ENCODE assay signal across 8 cellular contexts in genomic region chr20:45407783-45408645, GRCh38. TPM values are rescaled to one million over a fixed set of nuclear protein-coding genes. Genes with fewer than 3 reads are reported as not detected.
DNase-seq lines count a peak whose midpoint lies in the region; ATAC-seq and TF ChIP-seq lines count a peak whose summit lies in the region.

TSS of gene DBNDD2 (plus strand) at chr20:45408289. CDS start at chr20:45408468, 179 bp downstream.

- 89% methylated on average over 21 of the region's 21 CpGs for WGBS in liver

- H3K79me2 ChIP-seq in MM.1S (ENCODE audit: low read length): no peaks in the 10 kb centered on the region

- no peaks in the 10 kb centered on the region for H3K9me3 Mint-ChIP-seq in activated CD8-positive, alpha-beta memory T cell treated with anti-CD3 and anti-CD28 coated beads, Interleukin-2, amount 10 ng/mL, durations not matched to agents 7 days and 5 days (ENCODE audit: low read depth)
- no peaks in the 10 kb centered on the region for H3K9me3 Mint-ChIP-seq in stimulated activated naive CD8-positive, alpha-beta T cell treated with anti-CD3 and anti-CD28 coated beads, Interleukin-15, amount 100 ng/mL, for 72 hours

- H3K4me1 ChIP-seq in liver (ENCODE audit: control insufficient read depth in 4 of 4, insufficient read depth in 4 of 4, low read length in 3 of 4) (peaks cover 0 to 19% (median 11%) of the 10 kb centered on the region in 4 donors), MM.1S (ENCODE audit: low read length) (no peaks in the 10 kb centered on the region)

- H2AFZ ChIP-seq in MM.1S (ENCODE audit: low read length): no peak within 1 kb of the TSS

- H3K9ac ChIP-seq in liver (ENCODE audit: low read depth in 1 of 2, low read length in 2 of 2) (no peak within 1 kb of the TSS), MM.1S (ENCODE audit: low read length) (no peak within 1 kb of the TSS)

- CTCF ChIA-PET in activated CD8-positive, alpha-beta memory T cell treated with anti-CD3 and anti-CD28 coated beads, Interleukin-2, amount 10 ng/mL, durations not matched to agents 7 days and 5 days (lab: Charles Lee): interaction anchor here (0.6 to 8.6 kb wide), 5 partner anchors 12 to 96 kb away, joined by 3 to 56 read pairs (median 3); no protein-coding TSS in a partner anchor

- no peaks in the 10 kb centered on the region for H3K9me2 ChIP-seq in MM.1S (replicated peaks; ENCODE audit: insufficient read depth, low read length)

- peaks cover 0 to 2% (median 0%) of the 10 kb centered on the region in 4 donors for H3K27me3 ChIP-seq in liver (ENCODE audit: control insufficient read depth in 4 of 4, insufficient read depth in 4 of 4, low read length in 3 of 4)
- peaks cover 9% of the 10 kb centered on the region for H3K27me3 ChIP-seq in MM.1S (replicated peaks; ENCODE audit: insufficient read depth, low read length)

- H3K27ac Mint-ChIP-seq in activated CD8-positive, alpha-beta memory T cell treated with anti-CD3 and anti-CD28 coated beads, Interleukin-2, amount 10 ng/mL, durations not matched to agents 7 days and 5 days: no peak within 1 kb of the TSS
- H3K27ac Mint-ChIP-seq in stimulated activated naive CD8-positive, alpha-beta T cell treated with anti-CD3 and anti-CD28 coated beads, Interleukin-15, amount 100 ng/mL, for 72 hours: peak within 1 kb of the TSS in 1 of 2 donors; percentile 92

- H3K9me3 ChIP-seq in liver (ENCODE audit: control insufficient read depth in 4 of 4, low read length in 3 of 4): no peaks in the 10 kb centered on the region
- H3K9me3 ChIP-seq in MM.1S (replicated peaks; ENCODE audit: insufficient read depth, low read length): no peaks in the 10 kb centered on the region

- no peaks in the 10 kb centered on the region for H3F3A ChIP-seq in MM.1S (ENCODE audit: insufficient read depth, low read length)

- peaks cover 23% of the 10 kb centered on the region for H3K27me3 Mint-ChIP-seq in activated CD8-positive, alpha-beta memory T cell treated with anti-CD3 and anti-CD28 coated beads, Interleukin-2, amount 10 ng/mL, durations not matched to agents 7 days and 5 days
- H3K27me3 Mint-ChIP-seq in stimulated activated naive CD8-positive, alpha-beta T cell treated with anti-CD3 and anti-CD28 coated beads, Interleukin-15, amount 100 ng/mL, for 72 hours: no peaks in the 10 kb centered on the region

- H4K20me1 ChIP-seq in MM.1S (ENCODE audit: insufficient read depth, low read length): no peaks in the 10 kb centered on the region

- H3K4me3 Mint-ChIP-seq in activated CD8-positive, alpha-beta memory T cell treated with anti-CD3 and anti-CD28 coated beads, Interleukin-2, amount 10 ng/mL, durations not matched to agents 7 days and 5 days: peak within 1 kb of the TSS; percentile 14
- H3K4me3 Mint-ChIP-seq in stimulated activated naive CD8-positive, alpha-beta T cell treated with anti-CD3 and anti-CD28 coated beads, Interleukin-15, amount 100 ng/mL, for 72 hours: peak within 1 kb of the TSS; percentile 89 to 92

- H3K36me3 ChIP-seq in liver (ENCODE audit: control insufficient read depth in 4 of 4, insufficient read depth in 3 of 4, low read depth in 1 of 4, low read length in 3 of 4) (peaks cover 0 to 3% (median 1%) of the 10 kb centered on the region in 4 donors), MM.1S (replicated peaks; ENCODE audit: insufficient read depth, low read length) (no peaks in the 10 kb centered on the region)

- H3K4me2 ChIP-seq in MM.1S (ENCODE audit: low read depth, low read length): no peak within 1 kb of the TSS

- H3K27ac ChIP-seq in liver (ENCODE audit: low read depth in 1 of 2, low read length in 2 of 2) (peak within 1 kb of the TSS in 1 of 2 donors; percentile 70), MM.1S (ENCODE audit: low read length) (no peak within 1 kb of the TSS)

- TF ChIP-seq CTCF in choroid plexus epithelial cell (conservative IDR thresholded peaks at IDR 0.05; ENCODE audit: low read depth, low read length) (no peak), liver (IDR thresholded peaks at IDR 0.05; ENCODE audit: low read depth, low read length, missing input control) (no peak), MM.1S (IDR thresholded peaks at IDR 0.05; ENCODE audit: low read length) (no peak)

- H3K4me3 ChIP-seq in choroid plexus epithelial cell (ENCODE audit: low read depth, low read length): peak within 1 kb of the TSS; percentile 63
- peak within 1 kb of the TSS; percentile 5 to 73 (median 21) for H3K4me3 ChIP-seq in liver (ENCODE audit: low read depth in 1 of 3, low read length in 3 of 3)
- no peak within 1 kb of the TSS for H3K4me3 ChIP-seq in MM.1S (ENCODE audit: low read length)

- TF ChIP-seq RAD21 in liver (IDR thresholded peaks at IDR 0.05): no peak

- H3K36me3 Mint-ChIP-seq in activated CD8-positive, alpha-beta memory T cell treated with anti-CD3 and anti-CD28 coated beads, Interleukin-2, amount 10 ng/mL, durations not matched to agents 7 days and 5 days: peaks cover 2% of the 10 kb centered on the region

- H3K4me1 Mint-ChIP-seq in activated CD8-positive, alpha-beta memory T cell treated with anti-CD3 and anti-CD28 coated beads, Interleukin-2, amount 10 ng/mL, durations not matched to agents 7 days and 5 days: peaks cover 13% of the 10 kb centered on the region
- peaks cover 35% of the 10 kb centered on the region for H3K4me1 Mint-ChIP-seq in stimulated activated naive CD8-positive, alpha-beta T cell treated with anti-CD3 and anti-CD28 coated beads, Interleukin-15, amount 100 ng/mL, for 72 hours

- ATAC-seq in activated CD8-positive, alpha-beta memory T cell treated with anti-CD3 and anti-CD28 coated beads, Interleukin-2, amount 10 ng/mL, durations not matched to agents 7 days and 5 days: no peak
- ATAC-seq in stimulated activated naive CD8-positive, alpha-beta T cell treated with anti-CD3 and anti-CD28 coated beads, Interleukin-15, amount 100 ng/mL, for 72 hours: peak; percentile 46
- ATAC-seq in HG03159 (IDR thresholded peaks at IDR 0.05; ENCODE audit: unreplicated experiment): no peak

- no peak for DNase-seq in activated CD8-positive, alpha-beta memory T cell treated with anti-CD3 and anti-CD28 coated beads, Interleukin-2, amount 10 ng/mL, durations not matched to agents 7 days and 5 days
- no peak for DNase-seq in activated CD8-positive, alpha-beta memory T cell treated with anti-CD3 and anti-CD28 coated beads for 24 hours
- no peak for DNase-seq in choroid plexus epithelial cell (ENCODE audit: low read depth)
- DNase-seq in stimulated activated naive CD8-positive, alpha-beta T cell treated with anti-CD3 and anti-CD28 coated beads, Interleukin-15, amount 100 ng/mL, for 72 hours: peak in 1 of 2 donors; percentile 28
- DNase-seq in HuH-7.5 (ENCODE audit: low spot score): no peak
- no peak for DNase-seq in MM.1S

TF ChIP-seq in liver, 16 proteins besides CTCF, POLR2A, EP300 and RAD21:
- no peak for TF ChIP-seq YY1 (IDR thresholded peaks at IDR 0.05)
- TF ChIP-seq, protein P1, sequence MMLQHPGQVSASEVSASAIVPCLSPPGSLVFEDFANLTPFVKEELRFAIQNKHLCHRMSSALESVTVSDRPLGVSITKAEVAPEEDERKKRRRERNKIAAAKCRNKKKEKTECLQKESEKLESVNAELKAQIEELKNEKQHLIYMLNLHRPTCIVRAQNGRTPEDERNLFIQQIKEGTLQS (IDR thresholded peaks at IDR 0.05): no peak
- TF ChIP-seq FOXA1 (IDR thresholded peaks at IDR 0.05): no peak
- TF ChIP-seq, protein P2, sequence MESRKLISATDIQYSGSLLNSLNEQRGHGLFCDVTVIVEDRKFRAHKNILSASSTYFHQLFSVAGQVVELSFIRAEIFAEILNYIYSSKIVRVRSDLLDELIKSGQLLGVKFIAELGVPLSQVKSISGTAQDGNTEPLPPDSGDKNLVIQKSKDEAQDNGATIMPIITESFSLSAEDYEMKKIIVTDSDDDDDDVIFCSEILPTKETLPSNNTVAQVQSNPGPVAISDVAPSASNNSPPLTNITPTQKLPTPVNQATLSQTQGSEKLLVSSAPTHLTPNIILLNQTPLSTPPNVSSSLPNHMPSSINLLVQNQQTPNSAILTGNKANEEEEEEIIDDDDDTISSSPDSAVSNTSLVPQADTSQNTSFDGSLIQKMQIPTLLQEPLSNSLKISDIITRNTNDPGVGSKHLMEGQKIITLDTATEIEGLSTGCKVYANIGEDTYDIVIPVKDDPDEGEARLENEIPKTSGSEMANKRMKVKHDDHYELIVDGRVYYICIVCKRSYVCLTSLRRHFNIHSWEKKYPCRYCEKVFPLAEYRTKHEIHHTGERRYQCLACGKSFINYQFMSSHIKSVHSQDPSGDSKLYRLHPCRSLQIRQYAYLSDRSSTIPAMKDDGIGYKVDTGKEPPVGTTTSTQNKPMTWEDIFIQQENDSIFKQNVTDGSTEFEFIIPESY (IDR thresholded peaks at IDR 0.05): no peak
TF ChIP-seq in liver: peak in this region for 0.

RNA-seq across cellular contexts. Expression of gene DBNDD2, which starts in this region (rescaled TPM):
- total RNA-seq in activated CD8-positive, alpha-beta memory T cell treated with anti-CD3 and anti-CD28 coated beads, Interleukin-2, amount 10 ng/mL, durations not matched to agents 7 days and 5 days: 1 to 10 TPM; 6.6 to 9.7 TPM
- total RNA-seq in liver: 1 to 10 TPM; 2.1 to 3.2 TPM
- 1 to 10 TPM; 2.2 to 4.6 TPM for polyA plus RNA-seq in liver
